8 cellular contexts compared by ENCODE assay signal in the genomic region with DNA sequence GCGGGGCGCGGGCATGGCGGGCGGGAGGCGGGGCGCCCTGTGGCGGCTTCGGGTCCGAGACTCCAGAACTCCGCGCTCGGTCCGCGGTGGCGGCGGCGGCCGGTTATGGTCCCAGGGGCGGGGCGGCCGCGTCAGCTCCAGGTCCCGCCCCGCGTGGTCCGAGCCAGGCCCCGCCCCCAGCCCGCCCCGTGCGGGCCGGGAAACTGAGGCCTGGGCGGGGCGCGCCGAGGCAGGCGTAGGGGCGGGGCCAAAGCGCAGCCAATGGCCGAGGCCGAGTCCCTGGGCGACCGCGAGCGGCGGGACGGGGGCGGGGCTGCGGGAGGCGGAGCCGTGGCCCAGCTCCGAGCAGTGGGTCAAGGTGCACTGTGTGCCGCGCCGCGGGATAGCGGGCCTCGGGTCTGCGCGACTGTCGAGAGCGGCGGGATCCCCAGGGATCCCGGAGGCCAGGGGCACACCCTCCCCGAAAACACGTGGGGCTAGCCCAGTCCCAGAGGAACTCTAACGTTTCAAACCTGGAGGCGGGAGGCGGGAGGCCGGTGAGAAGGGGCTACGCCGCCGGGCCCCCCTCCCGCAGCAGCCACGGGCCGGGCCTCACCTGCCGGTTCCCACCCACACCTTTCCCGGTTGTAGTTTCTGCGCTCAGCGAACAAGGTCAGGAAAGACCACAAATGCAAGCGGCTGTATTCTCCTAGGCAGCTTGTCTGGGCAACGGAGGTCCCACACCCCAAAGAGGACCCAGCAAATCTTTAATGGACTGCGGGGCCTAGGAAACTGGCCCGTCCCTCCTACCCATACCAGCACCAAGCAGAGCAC. TPM values are rescaled to one million over a fixed set of nuclear protein-coding genes. Genes with fewer than 3 reads are reported as not detected.
A peak's percentile ranks its signal among the peaks of the same experiment; 100 is the strongest.
DNase-seq lines count a peak whose midpoint lies in the region; ATAC-seq and TF ChIP-seq lines count a peak whose summit lies in the region.

A gene (minus strand): TSS at position 78 of the 813 bp plus-strand sequence. CDS start 63 bp downstream, at position 15.

- H3K36me3 ChIP-seq in GM23338 (ENCODE audit: insufficient read depth): no peaks in the 10 kb centered on the region
- H3K36me3 ChIP-seq in SJCRH30: no peaks in the 10 kb centered on the region
- H3K36me3 ChIP-seq in neural progenitor cell: no peaks in the 10 kb centered on the region
- H3K36me3 ChIP-seq in stomach smooth muscle (ENCODE audit: control insufficient read depth in 2 of 2, insufficient read depth in 2 of 2, low read length in 2 of 2): no peaks in the 10 kb centered on the region

- H2AFZ ChIP-seq in GM23338: peak within 1 kb of the TSS; percentile 92
- H2AFZ ChIP-seq in neural progenitor cell (replicated peaks): peak within 1 kb of the TSS; percentile 78

- DNase-seq in EH (ENCODE audit: low read depth): peak; percentile 89
- DNase-seq in GM23338 (ENCODE audit: low spot score): peak; percentile 96
- DNase-seq in LHCN-M2 (ENCODE audit: low read depth): peak; percentile 74
- peak; percentile 84 to 89 for DNase-seq in SJCRH30
- DNase-seq in activated gamma-delta T cell treated with anti-CD3 and anti-CD28 coated beads, Interleukin-2, amount 50 U/mL, for 16 hours (ENCODE audit: low read depth): peak; percentile 57
- peak; percentile 49 to 72 for DNase-seq in foreskin keratinocyte
- peak; percentile 96 for DNase-seq in neural progenitor cell (ENCODE audit: low spot score)

- H3K27me3 ChIP-seq in GM23338 (ENCODE audit: insufficient read depth) (no peaks in the 10 kb centered on the region), SJCRH30 (no peaks in the 10 kb centered on the region), foreskin keratinocyte (no peaks in the 10 kb centered on the region), neural progenitor cell (peaks cover 8% of the 10 kb centered on the region), stomach smooth muscle (ENCODE audit: control insufficient read depth in 1 of 2, insufficient read depth in 2 of 2, low read length in 2 of 2) (no peaks in the 10 kb centered on the region)

- H3K27ac ChIP-seq in GM23338 (ENCODE audit: low read depth): peak within 1 kb of the TSS; percentile 74; the same call in 1 of the 2 replicates
- peak within 1 kb of the TSS; percentile 38; the same call in 1 of the 2 replicates for H3K27ac ChIP-seq in SJCRH30
- H3K27ac ChIP-seq in foreskin keratinocyte: peak within 1 kb of the TSS; percentile 57
- no peak within 1 kb of the TSS for H3K27ac ChIP-seq in neural progenitor cell
- H3K27ac ChIP-seq in stomach smooth muscle (ENCODE audit: low read length): peak within 1 kb of the TSS; percentile 76

- peaks cover 3% of the 10 kb centered on the region; the same call in 1 of the 2 replicates for H4K20me1 ChIP-seq in GM23338 (replicated peaks; ENCODE audit: insufficient read depth)
- peaks cover 44% of the 10 kb centered on the region for H4K20me1 ChIP-seq in neural progenitor cell (ENCODE audit: low read depth)

- TF ChIP-seq CTCF in GM23338 (conservative IDR thresholded peaks at IDR 0.05; ENCODE audit: low read depth in 2 of 2) (no peak), foreskin keratinocyte (conservative IDR thresholded peaks at IDR 0.05) (no peak), neural progenitor cell (IDR thresholded peaks at IDR 0.05) (no peak)

- H3K4me2 ChIP-seq in GM23338: peak within 1 kb of the TSS; percentile 96
- H3K4me2 ChIP-seq in neural progenitor cell: peak within 1 kb of the TSS; percentile 74

- peak within 1 kb of the TSS; percentile 83 for H3K4me3 Mint-ChIP-seq in GM23338
- H3K4me3 Mint-ChIP-seq in neural progenitor cell: peak within 1 kb of the TSS; percentile 89

- H3K9me2 ChIP-seq in GM23338 (ENCODE audit: insufficient read depth): no peaks in the 10 kb centered on the region

- H3K9me3 Mint-ChIP-seq in GM23338 (no peaks in the 10 kb centered on the region), neural progenitor cell (no peaks in the 10 kb centered on the region)

- H3F3A ChIP-seq in GM23338 (replicated peaks; ENCODE audit: low read depth) (peaks cover 21% of the 10 kb centered on the region), neural progenitor cell (ENCODE audit: low read depth) (peaks cover 23% of the 10 kb centered on the region)

- H3K4me1 Mint-ChIP-seq in GM23338 (peaks cover 22% of the 10 kb centered on the region), neural progenitor cell (peaks cover 17% of the 10 kb centered on the region)

- H3K9me3 ChIP-seq in SJCRH30 (replicated peaks) (no peaks in the 10 kb centered on the region), neural progenitor cell (ENCODE audit: low read depth) (no peaks in the 10 kb centered on the region), stomach smooth muscle (ENCODE audit: control insufficient read depth in 2 of 2, low read length in 2 of 2) (no peaks in the 10 kb centered on the region)

- H3K4me1 ChIP-seq in GM23338 (ENCODE audit: insufficient read depth): peaks cover 30% of the 10 kb centered on the region
- H3K4me1 ChIP-seq in SJCRH30: peaks cover 10% of the 10 kb centered on the region; the same call in 1 of the 2 replicates
- no peaks in the 10 kb centered on the region for H3K4me1 ChIP-seq in foreskin keratinocyte
- H3K4me1 ChIP-seq in neural progenitor cell: peaks cover 7% of the 10 kb centered on the region
- H3K4me1 ChIP-seq in stomach smooth muscle (ENCODE audit: control insufficient read depth, insufficient read depth, low read length): peaks cover 29% of the 10 kb centered on the region

- H3K27ac Mint-ChIP-seq in GM23338 (peak within 1 kb of the TSS; percentile 88), neural progenitor cell (no peak within 1 kb of the TSS)

- peak within 1 kb of the TSS; percentile 62 for H3K4me3 ChIP-seq in GM23338
- H3K4me3 ChIP-seq in SJCRH30: peak within 1 kb of the TSS; percentile 92
- peak within 1 kb of the TSS; percentile 100 for H3K4me3 ChIP-seq in neural progenitor cell
- peak within 1 kb of the TSS; percentile 58 to 78 for H3K4me3 ChIP-seq in stomach smooth muscle (ENCODE audit: low read length in 2 of 2)

- H3K27me3 Mint-ChIP-seq in GM23338 (ENCODE audit: insufficient read depth, low read depth, poor library complexity): peaks cover 25% of the 10 kb centered on the region
- peaks cover 3% of the 10 kb centered on the region for H3K27me3 Mint-ChIP-seq in neural progenitor cell (ENCODE audit: insufficient read depth, low read depth)

- ATAC-seq in GM23338 (peak; percentile 65), foreskin keratinocyte (peak; percentile 66)

- H3K9ac ChIP-seq in neural progenitor cell: peak within 1 kb of the TSS; percentile 3
- H3K9ac ChIP-seq in stomach smooth muscle (ENCODE audit: low read length in 2 of 2): peak within 1 kb of the TSS; percentile 64

- H3K36me3 Mint-ChIP-seq in GM23338 (ENCODE audit: low read depth): peaks cover 5% of the 10 kb centered on the region; the same call in 1 of the 3 replicates
- H3K36me3 Mint-ChIP-seq in neural progenitor cell: no peaks in the 10 kb centered on the region

- peaks cover 12% of the 10 kb centered on the region; the same call in 1 of the 2 replicates for H3K79me2 ChIP-seq in GM23338 (replicated peaks; ENCODE audit: insufficient read depth)
- peaks cover 14% of the 10 kb centered on the region for H3K79me2 ChIP-seq in neural progenitor cell (ENCODE audit: low read depth)

TF ChIP-seq in GM23338, 12 proteins besides CTCF, POLR2A, EP300 and RAD21 (continues in another document):
- TF ChIP-seq ZNF114 (CRISPR knock-in tag; IDR thresholded peaks at IDR 0.05): no peak
- TF ChIP-seq ZNF331 (CRISPR knock-in tag; IDR thresholded peaks at IDR 0.05; ENCODE audit: low read depth): no peak
- TF ChIP-seq EZH2phosphoT487 (IDR thresholded peaks at IDR 0.05; ENCODE audit: unreplicated experiment): no peak

RNA-seq across cellular contexts. Expression of the gene that starts here (rescaled TPM):
- total RNA-seq in GM23338 (2014; rRNA removed; shearing (Covaris generic)): 210 and 242 TPM in 2 replicates
- polyA plus RNA-seq in GM23338 (2016; fragmentation: Nextera tagmentation; extraction: Ambion mirVana) (141 and 145 TPM in 2 replicates), foreskin keratinocyte (150 and 159 TPM in 2 replicates)
- total RNA-seq in LHCN-M2 (2014; rRNA removed) (101 and 133 TPM in 2 replicates), foreskin keratinocyte (125 and 132 TPM in 2 replicates), neural progenitor cell (ENCODE audit: low replicate concordance) (28.6 and 97.0 TPM in 2 replicates)
- 145 TPM for polyA plus RNA-seq in LHCN-M2 (2012)
- total RNA-seq in SJCRH30 (2014; rRNA removed; shearing (Covaris generic)): 34.5 and 38.7 TPM in 2 replicates
